ENCODE assay signal across 8 cellular contexts in the genomic region with DNA sequence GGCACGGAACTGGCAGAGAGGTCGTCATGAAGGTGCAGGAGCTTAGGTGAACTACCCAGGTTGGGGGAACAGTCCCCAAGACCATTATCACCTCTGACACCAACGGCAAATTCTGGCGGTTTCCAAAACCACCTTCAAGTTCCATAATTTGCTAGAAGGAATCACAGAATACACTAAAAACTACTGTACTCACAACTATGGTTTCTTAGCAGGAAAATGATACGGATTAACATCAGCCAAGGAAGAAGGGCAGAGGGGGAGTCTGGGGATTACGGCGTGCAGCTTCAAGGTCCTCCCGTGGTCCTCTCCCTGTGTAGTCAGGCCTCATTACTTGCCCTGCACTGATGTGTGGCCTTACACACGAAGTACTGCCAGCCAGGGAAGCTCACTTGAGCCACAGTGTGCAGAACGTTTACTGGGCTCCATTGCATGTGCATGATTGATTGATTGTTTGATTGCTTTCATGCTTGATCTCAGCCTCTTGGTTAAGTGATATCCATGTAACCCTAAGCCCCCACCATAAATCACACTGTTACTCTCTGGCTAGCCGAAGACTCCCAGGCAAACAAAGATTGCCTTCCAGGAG. TPM values are rescaled to one million over a fixed set of nuclear protein-coding genes. Genes with fewer than 3 reads are reported as not detected.
DNase-seq lines count a peak whose midpoint lies in the region; ATAC-seq and TF ChIP-seq lines count a peak whose summit lies in the region.

No MANE protein-coding gene starts in this region.

- peak overlapping the region; percentile 12 to 92 (median 84) for H3K27ac Mint-ChIP-seq in brain
- peak overlapping the region in 3 of 6 donors; percentile 7 to 88 (median 39) for H3K27ac Mint-ChIP-seq in naive B cell

- ATAC-seq in naive B cell (ENCODE audit: low read depth in 2 of 2) = no peak
- no peak for ATAC-seq in GM19023 (IDR thresholded peaks at IDR 0.05; ENCODE audit: unreplicated experiment)
- ATAC-seq in GM19328 (IDR thresholded peaks at IDR 0.05; ENCODE audit: unreplicated experiment) = no peak

- H3K36me3 ChIP-seq in HUES64 (ENCODE audit: insufficient read depth, low read length) = no peaks in the 10 kb centered on the region

- peaks cover 0 to 6% (median 0%) of the 10 kb centered on the region in 5 experiments for H3K9me3 Mint-ChIP-seq in brain
- no peaks in the 10 kb centered on the region for H3K9me3 Mint-ChIP-seq in naive B cell

- H3K4me1 Mint-ChIP-seq in brain (peaks cover 43% of the 10 kb centered on the region), naive B cell (peaks cover 9 to 28% (median 14%) of the 10 kb centered on the region in 3 donors)

- TF ChIP-seq CTCF in AG04450 (IDR thresholded peaks at IDR 0.05; ENCODE audit: low read depth, low read length) (no peak), brain (conservative IDR thresholded peaks at IDR 0.05) (no peak)

- peaks cover 10% of the 10 kb centered on the region for H3K4me1 ChIP-seq in HUES64 (ENCODE audit: insufficient read depth, low read length)

- peak overlapping the region; percentile 82 to 85 (median 84) for H3K4me3 Mint-ChIP-seq in brain
- H3K4me3 Mint-ChIP-seq in naive B cell = peak overlapping the region; percentile 81 to 95 (median 86)

- CTCF ChIA-PET in AG04450 (lab: Charles Lee) = interaction anchor here (1.1 to 5.8 kb wide), 6 partner anchors 9 to 81 kb away, joined by 3 to 46 read pairs (median 7); no protein-coding TSS in a partner anchor

- no peak overlapping the region for H3K9ac ChIP-seq in HUES64 (ENCODE audit: low read depth, low read length)

- POLR2A ChIA-PET in AG04450 (lab: Yijun Ruan, JAX) = no interaction called here

- DNase-seq in AG04450 (ENCODE audit: low read depth, low spot score) = no peak
- no peak for DNase-seq in naive B cell
- DNase-seq in LoVo (ENCODE audit: low spot score) = no peak
- no peak for DNase-seq in NCI-H345 treated with DMSO at 0.1 percent for 48 hours (lab: John Stamatoyannopoulos, UW; ENCODE audit: unreplicated experiment)

- WGBS in HUES64 = 80% methylated on average over 11 of the region's 11 CpGs

- H3K27me3 Mint-ChIP-seq in brain = no peaks in the 10 kb centered on the region
- no peaks in the 10 kb centered on the region for H3K27me3 Mint-ChIP-seq in naive B cell

- H3K27ac ChIP-seq in AG04450 (ENCODE audit: low read depth, low read length) = peak overlapping the region; percentile 57
- no peak overlapping the region for H3K27ac ChIP-seq in HUES64 (ENCODE audit: low read depth, low read length)

- H3K4me3 ChIP-seq in AG04450 (ENCODE audit: low read depth, low read length) (peak overlapping the region; percentile 59), HUES64 (ENCODE audit: low read length) (peak overlapping the region; percentile 46; the same call in 1 of the 2 replicates)

- no peaks in the 10 kb centered on the region for H3K36me3 Mint-ChIP-seq in brain
- H3K36me3 Mint-ChIP-seq in naive B cell = no peaks in the 10 kb centered on the region

- H3K9me3 ChIP-seq in AG04450 (ENCODE audit: control insufficient read depth, insufficient read depth, low read length) (no peaks in the 10 kb centered on the region), HUES64 (ENCODE audit: insufficient read depth, low read depth, low read length) (no peaks in the 10 kb centered on the region)

- no peaks in the 10 kb centered on the region for H3K27me3 ChIP-seq in AG04450 (ENCODE audit: control insufficient read depth, insufficient read depth, low read length)
- peaks cover 17% of the 10 kb centered on the region; the same call in 1 of the 2 replicates for H3K27me3 ChIP-seq in HUES64 (ENCODE audit: insufficient read depth, low read length)

RNA-seq across cellular contexts. Expression of gene STX2, which starts 0.8 kb away (rescaled TPM):
- polyA plus RNA-seq in AG04450 (2011; rRNA removed) = 32.4 and 42.8 TPM in 2 replicates
- polyA minus RNA-seq in AG04450 (2011; rRNA and poly(A)+ RNA removed) = 17.4 and 24.3 TPM in 2 replicates
- polyA plus RNA-seq in HUES64 (2013, experiment 1 of 2) = 16.4 TPM
- polyA plus RNA-seq in HUES64 (2013, experiment 2 of 2) = 19.1 TPM
- 10.4 TPM for polyA plus RNA-seq in brain (ENCODE audit: insufficient read depth, low read depth, low replicate concordance)
- polyA plus RNA-seq in naive B cell (ENCODE audit: low read depth in 6 of 6) = 1 to 10 TPM in 5 of 6 donors, under 1 TPM in 1; 0.26 to 5.8 (median 5.4) TPM

RNA-seq across cellular contexts. Expression of gene RAN, which starts 32.0 kb away (rescaled TPM):
- polyA plus RNA-seq in AG04450 (2011; rRNA removed) (1,253 and 1,434 TPM in 2 replicates), brain (ENCODE audit: insufficient read depth, low read depth, low replicate concordance) (509 TPM), naive B cell (ENCODE audit: low read depth in 6 of 6) (100 to 1,000 TPM; 454 to 580 (median 539) TPM)
- 590 and 780 TPM in 2 replicates for polyA minus RNA-seq in AG04450 (2011; rRNA and poly(A)+ RNA removed)
- 1,435 TPM for polyA plus RNA-seq in HUES64 (2013, experiment 1 of 2)
- polyA plus RNA-seq in HUES64 (2013, experiment 2 of 2) = 1,287 TPM
